Comparison of ENCODE assay signal across 1 cellular context in genomic region chr2:65402780-65403528, GRCh38.
TF ChIP-seq lines count a peak whose summit lies in the region.

No MANE protein-coding gene starts in this region.

TF ChIP-seq in IMR-90, 13 proteins besides CTCF, POLR2A, EP300 and RAD21:
- TF ChIP-seq USF2 (IDR thresholded peaks at IDR 0.05; ENCODE audit: low read depth, low read length) (no peak), MAFK (IDR thresholded peaks at IDR 0.05; ENCODE audit: low read depth, low read length) (no peak), CEBPB (IDR thresholded peaks at IDR 0.05; ENCODE audit: low read depth, low read length) (peak; percentile 68)
TF ChIP-seq in IMR-90: peak in this region for 1.
